Comparison of ENCODE assay signal across 29 cellular contexts in genomic region chr22:30430933-30431332, GRCh38. TPM values are rescaled to one million over a fixed set of nuclear protein-coding genes. Genes with fewer than 3 reads are reported as not detected.
A peak's percentile ranks its signal among the peaks of the same experiment; 100 is the strongest.
DNase-seq lines count a peak whose midpoint lies in the region; ATAC-seq, FAIRE-seq and TF ChIP-seq lines count a peak whose summit lies in the region.
"Had no signal": no experiment of that assay in that cellular context is flagged by ENCODE, and none has a peak within 500 bp of the region (broad histone marks: within the 10 kb centered on the region; RNA-seq: fewer than 3 reads in every experiment).

No MANE protein-coding gene starts in this region.

- no peaks in the 10 kb centered on the region for H3K9me3 ChIP-seq in A673 (ENCODE audit: low read depth, low read length, poor library complexity, severe bottlenecking)
- H3K9me3 ChIP-seq in T-helper 17 cell (ENCODE audit: control insufficient read depth, low read length, poor library complexity, severe bottlenecking): no peaks in the 10 kb centered on the region
- no peaks in the 10 kb centered on the region for H3K9me3 ChIP-seq in colonic mucosa
- H3K9me3 ChIP-seq in effector memory CD4-positive, alpha-beta T cell (ENCODE audit: control insufficient read depth, low read length): no peaks in the 10 kb centered on the region
- H3K9me3 ChIP-seq: ascending aorta, ovary had no signal

- peaks cover 3% of the 10 kb centered on the region; the same call in 1 of the 2 replicates for H3F3A ChIP-seq in GM23338 (replicated peaks; ENCODE audit: low read depth)

- peak; percentile 31; the same call in 1 of the 2 replicates for TF ChIP-seq CTCF in A673 (conservative IDR thresholded peaks at IDR 0.05; ENCODE audit: low read depth, low read length)
- TF ChIP-seq CTCF in GM23338 (conservative IDR thresholded peaks at IDR 0.05; ENCODE audit: low read depth in 2 of 2): peak; percentile 21 to 57; a peak in 2 of 4 replicates
- TF ChIP-seq CTCF in epithelial cell of proximal tubule (conservative IDR thresholded peaks at IDR 0.05; ENCODE audit: low read depth, low read length): peak; percentile 6
- no peak for TF ChIP-seq CTCF in colonic mucosa (IDR thresholded peaks at IDR 0.05)

- H2AFZ ChIP-seq in GM23338: no peak overlapping the region

- no peak overlapping the region for H3K9ac ChIP-seq in colonic mucosa (ENCODE audit: low read depth in 2 of 2, low read length in 2 of 2)

- no peaks in the 10 kb centered on the region for H4K20me1 ChIP-seq in GM23338 (replicated peaks; ENCODE audit: insufficient read depth)

- H3K4me2 ChIP-seq in GM23338: no peak overlapping the region

- peaks cover 15% of the 10 kb centered on the region for H3K36me3 Mint-ChIP-seq in GM23338 (ENCODE audit: low read depth)
- peaks cover 2% of the 10 kb centered on the region for H3K36me3 Mint-ChIP-seq in T-helper 17 cell (ENCODE audit: low read depth)

- 0 out of 2 replicates have a peak, but pooled peaks cover 4% of the 10 kb centered on the region for H3K9me2 ChIP-seq in GM23338 (ENCODE audit: insufficient read depth)

- H3K9me3 Mint-ChIP-seq in GM23338: peaks cover 6% of the 10 kb centered on the region

- peaks cover 30% of the 10 kb centered on the region for H3K4me1 ChIP-seq in A673 (ENCODE audit: insufficient read depth, low read length, poor library complexity, severe bottlenecking)
- H3K4me1 ChIP-seq in GM23338 (ENCODE audit: insufficient read depth): no peaks in the 10 kb centered on the region; the same call in 1 of the 2 replicates
- peaks cover 3% of the 10 kb centered on the region for H3K4me1 ChIP-seq in colonic mucosa
- peaks cover 21% of the 10 kb centered on the region for H3K4me1 ChIP-seq in effector memory CD4-positive, alpha-beta T cell (ENCODE audit: control insufficient read depth, insufficient read depth, low read length, poor library complexity, severe bottlenecking)

- POLR2A ChIA-PET in A673 (lab: Charles Lee; ENCODE audit: low non-redundant PET): interaction anchor here (0.6 kb wide), 1 partner anchor 155 kb away, joined by 3 read pairs; no protein-coding TSS in a partner anchor

- H3K79me2 ChIP-seq in GM23338 (replicated peaks; ENCODE audit: insufficient read depth): no peaks in the 10 kb centered on the region

- H3K27ac ChIP-seq in A673 (ENCODE audit: low read depth, low read length, poor library complexity, severe bottlenecking) (peak overlapping the region; percentile 100), GM23338 (ENCODE audit: low read depth) (no peak overlapping the region), colonic mucosa (no peak overlapping the region)
- H3K27ac ChIP-seq in effector memory CD4-positive, alpha-beta T cell (ENCODE audit: insufficient read depth, low read length, poor library complexity, severe bottlenecking): no peak overlapping the region
- H3K27ac ChIP-seq: ascending aorta, C4-2B, epithelial cell of prostate, heart left ventricle, ovary had no signal

- H3K4me3 Mint-ChIP-seq in GM23338 (no peak overlapping the region), T-helper 17 cell (no peak overlapping the region)
- H3K4me3 Mint-ChIP-seq: activated CD4-positive, alpha-beta memory T cell treated with anti-CD3 and anti-CD28 coated beads, Interleukin-2, amount 10 ng/mL, durations not matched to agents 7 days and 5 days; activated naive CD8-positive, alpha-beta T cell; naive B cell had no signal

- BruUV-seq in A673 (replicated peaks; lab: Mats Ljungman, UMichigan): no TSS peak

- H3K27me3 Mint-ChIP-seq in GM23338 (ENCODE audit: insufficient read depth, low read depth, poor library complexity) (peaks cover 8% of the 10 kb centered on the region), T-helper 17 cell (no peaks in the 10 kb centered on the region)
- H3K27me3 Mint-ChIP-seq: activated CD4-positive, alpha-beta memory T cell treated with anti-CD3 and anti-CD28 coated beads, Interleukin-2, amount 10 ng/mL, durations not matched to agents 7 days and 5 days; activated naive CD8-positive, alpha-beta T cell; naive B cell had no signal

- H3K27me3 ChIP-seq in A673 (replicated peaks; ENCODE audit: insufficient read depth, low read depth, low read length, poor library complexity): no peaks in the 10 kb centered on the region
- no peaks in the 10 kb centered on the region for H3K27me3 ChIP-seq in GM23338 (ENCODE audit: insufficient read depth)
- H3K27me3 ChIP-seq in colonic mucosa: no peaks in the 10 kb centered on the region
- no peaks in the 10 kb centered on the region for H3K27me3 ChIP-seq in effector memory CD4-positive, alpha-beta T cell (replicated peaks; ENCODE audit: control insufficient read depth, insufficient read depth, low read length, poor library complexity, severe bottlenecking)
- H3K27me3 ChIP-seq: ascending aorta, heart left ventricle, ovary had no signal

- peaks cover 13% of the 10 kb centered on the region for H3K4me1 Mint-ChIP-seq in GM23338
- H3K4me1 Mint-ChIP-seq in T-helper 17 cell: peaks cover 18% of the 10 kb centered on the region

- H3K4me3 ChIP-seq in A673 (ENCODE audit: low read depth, low read length, poor library complexity, severe bottlenecking): no peak overlapping the region
- no peak overlapping the region for H3K4me3 ChIP-seq in GM23338
- no peak overlapping the region for H3K4me3 ChIP-seq in epithelial cell of proximal tubule (ENCODE audit: low read depth, low read length)
- no peak overlapping the region for H3K4me3 ChIP-seq in colonic mucosa
- H3K4me3 ChIP-seq in effector memory CD4-positive, alpha-beta T cell (ENCODE audit: insufficient read depth, low read depth, low read length, poor library complexity, severe bottlenecking): no peak overlapping the region
- H3K4me3 ChIP-seq: ascending aorta, heart left ventricle, ovary had no signal

- intact Hi-C loops in A673 (cut with micrococcal nuclease; ENCODE audit: unreplicated experiment) (no loop called here), colonic mucosa (cut with DNase I) (no loop called here)

- DNase-seq in A673 (ENCODE audit: low spot score): no peak
- peak; percentile 41 for DNase-seq in GM23338 (ENCODE audit: low spot score)
- DNase-seq in T-helper 17 cell: no peak
- no peak for DNase-seq in epithelial cell of proximal tubule (ENCODE audit: low read depth)
- DNase-seq in urothelium cell line (ENCODE audit: low spot score): no peak
- DNase-seq in colonic mucosa: no peak
- DNase-seq in effector memory CD4-positive, alpha-beta T cell: no peak
- DNase-seq: activated CD4-positive, alpha-beta memory T cell treated with anti-CD3 and anti-CD28 coated beads, Interleukin-2, amount 10 ng/mL, durations not matched to agents 7 days and 5 days; activated CD4-positive, CD25-positive, alpha-beta regulatory T cell; central memory CD4-positive, alpha-beta T cell; EL; heart left ventricle; KBM-7; mesendoderm; MM.1S; naive B cell; NCI-H1417 treated with DMSO at 0.1 percent for 48 hours; NCI-H2107; NCI-H510A treated with DMSO at 0.1 percent for 48 hours; ovary; retina had no signal

- CTCF ChIA-PET in A673 (lab: Charles Lee): interaction anchor here (0.7 to 1.9 kb wide), 2 partner anchors 141 to 143 kb away, joined by 3 to 5 read pairs; no protein-coding TSS in a partner anchor

- H3K27ac Mint-ChIP-seq in GM23338: no peak overlapping the region
- peak overlapping the region; percentile 97 for H3K27ac Mint-ChIP-seq in T-helper 17 cell
- H3K27ac Mint-ChIP-seq: activated CD4-positive, alpha-beta memory T cell treated with anti-CD3 and anti-CD28 coated beads, Interleukin-2, amount 10 ng/mL, durations not matched to agents 7 days and 5 days; activated naive CD8-positive, alpha-beta T cell had no signal

- H3K36me3 ChIP-seq in A673 (ENCODE audit: insufficient read depth, low read length, poor library complexity, severe bottlenecking) (peaks cover 20% of the 10 kb centered on the region), GM23338 (ENCODE audit: insufficient read depth) (no peaks in the 10 kb centered on the region; the same call in 1 of the 2 replicates), colonic mucosa (no peaks in the 10 kb centered on the region)
- H3K36me3 ChIP-seq in effector memory CD4-positive, alpha-beta T cell (ENCODE audit: control insufficient read depth, insufficient read depth, low read length): peaks cover 5% of the 10 kb centered on the region
- H3K36me3 ChIP-seq: ascending aorta, heart left ventricle, ovary had no signal

- no peak; the same call in 2 of the 3 replicates for ATAC-seq in GM23338
- ATAC-seq in T-helper 17 cell: no peak
- ATAC-seq: heart left ventricle, left lobe of liver had no signal

- FAIRE-seq in urothelium cell line (lab: Jason Lieb, UNC): no peak
- FAIRE-seq: D721Med had no signal

TF ChIP-seq in GM23338, 12 proteins besides CTCF, POLR2A, EP300 and RAD21 (continues in another document):
- TF ChIP-seq ETS1 (IDR thresholded peaks at IDR 0.05): no peak

RNA-seq across cellular contexts. Expression of gene MTFP1, which starts 5.4 kb away (rescaled TPM):
- total RNA-seq in A673 (2021) (82.6 and 86.9 TPM in 2 replicates), T-helper 17 cell (10 to 100 TPM; 54.3 to 69.4 TPM), epithelial cell of proximal tubule (79.7 and 115 TPM in 2 replicates), colonic mucosa (10 to 100 TPM; 39.7 to 55.1 TPM)
- 54.6 and 68.6 TPM in 2 replicates for total RNA-seq in GM23338 (2014; rRNA removed; shearing (Covaris generic))
- polyA plus RNA-seq in GM23338 (2016; fragmentation: Nextera tagmentation; extraction: Ambion mirVana): 62.5 and 64.1 TPM in 2 replicates

RNA-seq across cellular contexts. Expression of gene SEC14L2, which starts 34.1 kb away (rescaled TPM):
- total RNA-seq in A673 (2021) (14.4 and 19.4 TPM in 2 replicates), T-helper 17 cell (10 to 100 TPM; 37.2 to 62.6 TPM), epithelial cell of proximal tubule (36.2 and 49.6 TPM in 2 replicates), colonic mucosa (10 to 100 TPM in 1 of 2 donors, 1 to 10 TPM in 1; 2.0 to 10.3 TPM)
- 2.1 and 4.2 TPM in 2 replicates for total RNA-seq in GM23338 (2014; rRNA removed; shearing (Covaris generic))
- polyA plus RNA-seq in GM23338 (2016; fragmentation: Nextera tagmentation; extraction: Ambion mirVana): 2.2 and 2.5 TPM in 2 replicates

RNA-seq across cellular contexts. Expression of gene SEC14L3, which starts 40.9 kb away (rescaled TPM):
- total RNA-seq in A673 (2021) (not detected in 2 replicates), T-helper 17 cell (not detected), epithelial cell of proximal tubule (not detected in 2 replicates), colonic mucosa (not detected)
- not detected in 2 replicates for total RNA-seq in GM23338 (2014; rRNA removed; shearing (Covaris generic))
- polyA plus RNA-seq in GM23338 (2016; fragmentation: Nextera tagmentation; extraction: Ambion mirVana): not detected in 2 replicates
- total RNA-seq: ascending aorta, fibroblast of villous mesenchyme, heart left ventricle, ovary, urinary bladder had no signal
- polyA plus RNA-seq: heart left ventricle, ovary, urinary bladder had no signal

RNA-seq across cellular contexts. Expression of gene RNF215, which starts 43.7 kb away (rescaled TPM):
- total RNA-seq in A673 (2021) (18.9 and 22.4 TPM in 2 replicates), T-helper 17 cell (10 to 100 TPM in 1 of 2 donors, 1 to 10 TPM in 1; 4.9 to 12.3 TPM), epithelial cell of proximal tubule (19.2 and 28.0 TPM in 2 replicates), colonic mucosa (1 to 10 TPM; 5.8 to 9.4 TPM)
- 12.4 and 13.9 TPM in 2 replicates for total RNA-seq in GM23338 (2014; rRNA removed; shearing (Covaris generic))
- 1.8 and 3.3 TPM in 2 replicates for polyA plus RNA-seq in GM23338 (2016; fragmentation: Nextera tagmentation; extraction: Ambion mirVana)
